ENCODE assay signal across 9 cellular contexts in genomic region chr6:26030716-26031115, GRCh38. TPM values are rescaled to one million over a fixed set of nuclear protein-coding genes. Genes with fewer than 3 reads are reported as not detected.
A peak's percentile ranks its signal among the peaks of the same experiment; 100 is the strongest.
DNase-seq lines count a peak whose midpoint lies in the region; ATAC-seq, FAIRE-seq and TF ChIP-seq lines count a peak whose summit lies in the region.
"Had no signal": no experiment of that assay in that cellular context is flagged by ENCODE, and none has a peak within 500 bp of the region (broad histone marks: within the 10 kb centered on the region; RNA-seq: fewer than 3 reads in every experiment).

No MANE protein-coding gene starts in this region.

- H2AFZ ChIP-seq in HepG2 (ENCODE audit: low read length) (no peak overlapping the region), OCI-LY1 (ENCODE audit: low read length) (no peak overlapping the region), mammary epithelial cell (ENCODE audit: low read depth, low read length) (no peak overlapping the region)

- BruUV-seq in HepG2 (replicated peaks; lab: Mats Ljungman, UMichigan), result no TSS peak
- no TSS peak for BruUV-seq in mammary epithelial cell (replicated peaks; lab: Mats Ljungman, UMichigan)

- H3K79me2 ChIP-seq in HepG2 (ENCODE audit: insufficient read depth, low read length) (no peaks in the 10 kb centered on the region), OCI-LY1 (ENCODE audit: insufficient read depth, low read length) (no peaks in the 10 kb centered on the region), mammary epithelial cell (ENCODE audit: insufficient read depth, low read length) (no peaks in the 10 kb centered on the region)

- in situ Hi-C loops in HepG2 (cut with HindIII; ENCODE audit: extremely low pct_ligation_motif_present, low pct_unique_long_range_greater_than_20kb) (loop anchor here (10.0 kb wide), 1 partner anchor 1784 kb away; a partner anchor contains a TSS), mammary epithelial cell (cut with MboI; ENCODE audit: low sequenced_read_pairs in 2 of 2) (loop anchor here in 1 of 2 donors (25.0 kb wide), 1 partner anchor 1107 kb away; a partner anchor contains a TSS)

- TF ChIP-seq POLR2A in HepG2 (IDR thresholded peaks at IDR 0.05; ENCODE audit: insufficient read depth in 1 of 2, low read depth in 2 of 2, low read length in 2 of 2) (no peak), right lobe of liver (IDR thresholded peaks at IDR 0.05) (no peak), uterus (IDR thresholded peaks at IDR 0.05) (no peak)

- H3K4me1 ChIP-seq in HepG2 (ENCODE audit: insufficient read depth, low read length), result peaks cover 41% of the 10 kb centered on the region
- H3K4me1 ChIP-seq in right lobe of liver, result peaks cover 0 to 19% (median 11%) of the 10 kb centered on the region in 4 donors
- H3K4me1 ChIP-seq in OCI-LY1 (ENCODE audit: insufficient read depth, low read length, severe bottlenecking), result peaks cover 77% of the 10 kb centered on the region
- H3K4me1 ChIP-seq in mammary epithelial cell (ENCODE audit: insufficient read depth, low read length), result peaks cover 34% of the 10 kb centered on the region
- peaks cover 22% of the 10 kb centered on the region for H3K4me1 ChIP-seq in thymus (ENCODE audit: control insufficient read depth, insufficient read depth, low read length)
- no peaks in the 10 kb centered on the region for H3K4me1 ChIP-seq in uterus

- TF ChIP-seq EP300 in HepG2 (IDR thresholded peaks at IDR 0.05; ENCODE audit: low read depth in 2 of 2, low read length in 2 of 2), result no peak
- TF ChIP-seq EP300 in HepG2 (CRISPR knock-in tag; IDR thresholded peaks at IDR 0.05; ENCODE audit: borderline replicate concordance), result no peak

- POLR2A ChIA-PET in HepG2 (lab: Yijun Ruan, JAX), result interaction anchor here (1.1 to 12.3 kb wide), 8 partner anchors 9 to 186 kb away, joined by 3 to 322 read pairs (median 44); a partner anchor contains a TSS

- no peaks in the 10 kb centered on the region; a peak in 1 of 5 replicates for H3K27me3 ChIP-seq in HepG2 (ENCODE audit: control insufficient read depth in 1 of 2, insufficient read depth in 2 of 2, low read length in 2 of 2)
- H3K27me3 ChIP-seq in right lobe of liver, result no peaks in the 10 kb centered on the region
- no peaks in the 10 kb centered on the region for H3K27me3 ChIP-seq in OCI-LY1 (ENCODE audit: insufficient read depth, low read length)
- H3K27me3 ChIP-seq in mammary epithelial cell (ENCODE audit: insufficient read depth, low read length), result no peaks in the 10 kb centered on the region
- no peaks in the 10 kb centered on the region for H3K27me3 ChIP-seq in thymus (ENCODE audit: control insufficient read depth, insufficient read depth)
- H3K27me3 ChIP-seq in uterus, result no peaks in the 10 kb centered on the region

- DNase-seq in HepG2 (ENCODE audit: low spot score) (no peak), right lobe of liver (no peak), mammary epithelial cell (no peak), left cardiac atrium (no peak), uterus (no peak)
- no peak for DNase-seq in effector CD8-positive, alpha-beta T cell (lab: John Stamatoyannopoulos, UW)
- DNase-seq: retina had no signal

- TF ChIP-seq CTCF in HepG2 (CRISPR knock-in tag; IDR thresholded peaks at IDR 0.05) (no peak), right lobe of liver (IDR thresholded peaks at IDR 0.05) (no peak), OCI-LY1 (IDR thresholded peaks at IDR 0.05; ENCODE audit: low read length) (no peak), mammary epithelial cell (conservative IDR thresholded peaks at IDR 0.05 in 1 of 2, IDR thresholded peaks at IDR 0.05 in 1 of 2; ENCODE audit: extremely low read depth in 1 of 2, insufficient read depth in 1 of 2, low read depth in 1 of 2, low read length in 2 of 2) (no peak), uterus (IDR thresholded peaks at IDR 0.05) (no peak)

- no peak for FAIRE-seq in HepG2 (lab: Jason Lieb, UNC)

- peak overlapping the region in 2 of 3 experiments; percentile 8 to 22; a peak in 2 of 6 replicates for H3K4me3 ChIP-seq in HepG2 (replicated peaks in 1 of 3; ENCODE audit: insufficient read depth in 1 of 3, low read depth in 2 of 3, low read length in 3 of 3)
- H3K4me3 ChIP-seq in right lobe of liver, result no peak overlapping the region
- H3K4me3 ChIP-seq in OCI-LY1 (ENCODE audit: low read depth, low read length, poor library complexity, severe bottlenecking), result peak overlapping the region; percentile 69
- H3K4me3 ChIP-seq in mammary epithelial cell (replicated peaks in 1 of 3; ENCODE audit: insufficient read depth in 1 of 3, low read depth in 2 of 3, low read length in 3 of 3), result peak overlapping the region in 1 of 3 experiments; percentile 62
- peak overlapping the region; percentile 28 for H3K4me3 ChIP-seq in thymus (ENCODE audit: low read length)
- H3K4me3 ChIP-seq in uterus, result no peak overlapping the region

- no peaks in the 10 kb centered on the region for H3K9me2 ChIP-seq in OCI-LY1 (ENCODE audit: low read depth, low read length)

- H3K9me3 ChIP-seq in HepG2 (ENCODE audit: low read length) (no peaks in the 10 kb centered on the region), right lobe of liver (no peaks in the 10 kb centered on the region), OCI-LY1 (ENCODE audit: low read length) (no peaks in the 10 kb centered on the region), mammary epithelial cell (replicated peaks; ENCODE audit: insufficient read depth, low read length) (no peaks in the 10 kb centered on the region), thymus (ENCODE audit: control insufficient read depth) (no peaks in the 10 kb centered on the region), uterus (no peaks in the 10 kb centered on the region)

- H3K27ac ChIP-seq in HepG2 (ENCODE audit: extremely low read length, insufficient read depth, low read length) (peak overlapping the region; percentile 93), right lobe of liver (no peak overlapping the region), OCI-LY1 (ENCODE audit: low read depth, low read length, poor library complexity, severe bottlenecking) (peak overlapping the region; percentile 100), mammary epithelial cell (ENCODE audit: insufficient read depth, low read depth, low read length) (no peak overlapping the region), thymus (ENCODE audit: low read depth) (no peak overlapping the region), uterus (no peak overlapping the region)

- H3K9ac ChIP-seq in HepG2 (ENCODE audit: insufficient read depth, low read depth, low read length) (peak overlapping the region; percentile 85), OCI-LY1 (ENCODE audit: low read length) (peak overlapping the region; percentile 78), mammary epithelial cell (ENCODE audit: insufficient read depth, low read length) (no peak overlapping the region)

- intact Hi-C loops in HepG2 (cut with micrococcal nuclease; ENCODE audit: unreplicated experiment), result no loop called here
- intact Hi-C loops in right lobe of liver (cut with DNase I), result no loop called here
- intact Hi-C loops in mammary epithelial cell (cut with micrococcal nuclease), result no loop called here
- intact Hi-C loops in left cardiac atrium (cut with DNase I), result no loop called here
- intact Hi-C loops in uterus (cut with DNase I; ENCODE audit: low total_unique reads), result no loop called here

- H3K36me3 ChIP-seq in HepG2 (replicated peaks in 1 of 2; ENCODE audit: control insufficient read depth in 1 of 2, insufficient read depth in 2 of 2, low read length in 2 of 2) (no peaks in the 10 kb centered on the region), right lobe of liver (no peaks in the 10 kb centered on the region), OCI-LY1 (ENCODE audit: insufficient read depth, low read length) (no peaks in the 10 kb centered on the region), mammary epithelial cell (ENCODE audit: insufficient read depth, low read length) (no peaks in the 10 kb centered on the region), thymus (ENCODE audit: control insufficient read depth, insufficient read depth) (no peaks in the 10 kb centered on the region), uterus (no peaks in the 10 kb centered on the region)

- dilution Hi-C loops in mammary epithelial cell (cut with HindIII; ENCODE audit: low sequenced_read_pairs), result loop anchor here (5.0 kb wide), 1 partner anchor 62 kb away; no protein-coding TSS in a partner anchor

- H4K20me1 ChIP-seq in HepG2 (ENCODE audit: insufficient read depth, low read length) (no peaks in the 10 kb centered on the region), OCI-LY1 (ENCODE audit: insufficient read depth, low read length) (no peaks in the 10 kb centered on the region), mammary epithelial cell (ENCODE audit: insufficient read depth, low read length) (no peaks in the 10 kb centered on the region)

- CTCF ChIA-PET in HepG2 (lab: Yijun Ruan, JAX; ENCODE audit: low intra/inter-chr PET ratio, low total read pairs), result no interaction called here
- CTCF ChIA-PET in mammary epithelial cell (lab: Charles Lee; ENCODE audit: low non-redundant PET), result interaction anchor here (1.0 kb wide), 1 partner anchor 25 kb away, joined by 4 read pairs; a partner anchor contains a TSS

- ATAC-seq in HepG2 (no peak), right lobe of liver (no peak), left cardiac atrium (no peak)

- H3K4me2 ChIP-seq in HepG2 (ENCODE audit: low read depth, low read length), result peak overlapping the region; percentile 39
- H3K4me2 ChIP-seq in OCI-LY1 (ENCODE audit: low read length), result peak overlapping the region; percentile 83
- H3K4me2 ChIP-seq in mammary epithelial cell (ENCODE audit: insufficient read depth, low read depth, low read length), result peak overlapping the region; percentile 93

- no peak for TF ChIP-seq RAD21 in HepG2 (CRISPR knock-in tag; IDR thresholded peaks at IDR 0.05)

- 80% methylated on average over 3 of the region's 3 CpGs for WGBS in HepG2 (ENCODE audit: low lambda C conversion rate)
- 66% methylated on average over 3 of the region's 3 CpGs for WGBS in right lobe of liver (ENCODE audit: insufficient coverage, low coverage, low lambda C conversion rate, missing lambda C conversion rate)
- WGBS in mammary epithelial cell (ENCODE audit: low coverage, missing lambda C conversion rate), result 53% methylated on average over 3 of the region's 3 CpGs
- WGBS in thymus, result 71% methylated on average over 3 of the region's 3 CpGs

- peaks cover 39% of the 10 kb centered on the region for H3F3A ChIP-seq in OCI-LY1 (ENCODE audit: insufficient read depth, low read length)

RNA-seq across cellular contexts. Expression of gene HFE, which starts 56.5 kb away (rescaled TPM):
- total RNA-seq in HepG2 (2016; rRNA removed; fragmentation: Illumina TruSeq; extraction: Trizol) (1.9 and 3.7 TPM in 2 replicates), right lobe of liver (10 to 100 TPM in 5 of 6 experiments, 1 to 10 TPM in 1; 8.9 to 20.7 (median 15.8) TPM), mammary epithelial cell (1 to 10 TPM; 9.0 to 9.5 TPM), left cardiac atrium (1 to 10 TPM; 6.0 to 8.8 TPM), uterus (1 to 10 TPM; 1.2 to 8.4 (median 6.2) TPM)
- 0.18 and 0.51 TPM in 2 replicates for total RNA-seq in HepG2 (2016; cell fraction: cytosol; rRNA removed; fragmentation: Illumina TruSeq; extraction: Trizol; ENCODE audit: low read depth)
- total RNA-seq in HepG2 (2016; cell fraction: insoluble cytoplasmic fraction; rRNA removed; fragmentation: Illumina TruSeq; extraction: Trizol), result 1.9 and 4.9 TPM in 2 replicates
- 0.41 and 0.49 TPM in 2 replicates for total RNA-seq in HepG2 (2016; cell fraction: membrane; rRNA removed; fragmentation: Illumina TruSeq; extraction: Trizol)
- total RNA-seq in HepG2 (2016; cell fraction: nucleus; rRNA removed; fragmentation: Illumina TruSeq; extraction: Trizol), result 3.5 and 4.2 TPM in 2 replicates
- polyA plus RNA-seq in HepG2 (2011; rRNA removed) (5.7 and 6.3 TPM in 2 replicates), mammary epithelial cell (17.2 TPM), thymus (3.8 TPM)
- 5.3 and 5.8 TPM in 2 replicates for polyA plus RNA-seq in HepG2 (2011; cell fraction: cytosol; rRNA removed)
- 3.7 and 5.3 TPM in 2 replicates for polyA plus RNA-seq in HepG2 (2011; cell fraction: nucleus; rRNA removed)
- polyA plus RNA-seq in HepG2 (2012), result 2.4 and 3.5 TPM in 2 replicates
- 0.24 and 0.26 TPM in 2 replicates for polyA plus RNA-seq in HepG2 (2016; cell fraction: cytosol; fragmentation: Illumina TruSeq; extraction: Trizol; ENCODE audit: low read depth)
- polyA plus RNA-seq in HepG2 (2016; cell fraction: insoluble cytoplasmic fraction; fragmentation: Illumina TruSeq; extraction: Trizol; ENCODE audit: low read depth), result 1.4 and 2.1 TPM in 2 replicates
- 0.29 and 0.86 TPM in 2 replicates for polyA plus RNA-seq in HepG2 (2016; cell fraction: membrane; fragmentation: Illumina TruSeq; extraction: Trizol; ENCODE audit: low read depth)
- 7.7 and 8.2 TPM in 2 replicates for polyA plus RNA-seq in HepG2 (2016; cell fraction: nucleus; fragmentation: Illumina TruSeq; extraction: Trizol; ENCODE audit: insufficient read depth, low read depth)
- 13.4 and 32.5 TPM in 2 replicates for polyA minus RNA-seq in HepG2 (2011; rRNA and poly(A)+ RNA removed; ENCODE audit: low replicate concordance)
- 2.2 and 5.5 TPM in 2 replicates for polyA minus RNA-seq in HepG2 (2011; cell fraction: cytosol; rRNA and poly(A)+ RNA removed)
- polyA minus RNA-seq in HepG2 (2011; cell fraction: nucleus; rRNA and poly(A)+ RNA removed), result 3.3 and 4.0 TPM in 2 replicates
- polyA minus RNA-seq in mammary epithelial cell, result 32.7 TPM

Comparison
In these comparisons a context has a peak if more than half of its experiments do, and no peak if none do; other contexts are left out.
1. H3K27ac ChIP-seq: peak in HepG2 (single experiment) and OCI-LY1 (single experiment); none in right lobe of liver (0 of 3), mammary epithelial cell (single experiment), thymus (single experiment) and uterus (0 of 2).
2. H3K4me3 ChIP-seq: peak in HepG2 (2 of 3), OCI-LY1 (single experiment) and thymus (single experiment); none in right lobe of liver (0 of 3) and uterus (0 of 2).
3. H3K4me2 ChIP-seq: peak in every context shown above with its lines; median percentile 93 in mammary epithelial cell; 83 in OCI-LY1; 39 in HepG2.